ENCODE assay signal across 18 cellular contexts in the genomic region with DNA sequence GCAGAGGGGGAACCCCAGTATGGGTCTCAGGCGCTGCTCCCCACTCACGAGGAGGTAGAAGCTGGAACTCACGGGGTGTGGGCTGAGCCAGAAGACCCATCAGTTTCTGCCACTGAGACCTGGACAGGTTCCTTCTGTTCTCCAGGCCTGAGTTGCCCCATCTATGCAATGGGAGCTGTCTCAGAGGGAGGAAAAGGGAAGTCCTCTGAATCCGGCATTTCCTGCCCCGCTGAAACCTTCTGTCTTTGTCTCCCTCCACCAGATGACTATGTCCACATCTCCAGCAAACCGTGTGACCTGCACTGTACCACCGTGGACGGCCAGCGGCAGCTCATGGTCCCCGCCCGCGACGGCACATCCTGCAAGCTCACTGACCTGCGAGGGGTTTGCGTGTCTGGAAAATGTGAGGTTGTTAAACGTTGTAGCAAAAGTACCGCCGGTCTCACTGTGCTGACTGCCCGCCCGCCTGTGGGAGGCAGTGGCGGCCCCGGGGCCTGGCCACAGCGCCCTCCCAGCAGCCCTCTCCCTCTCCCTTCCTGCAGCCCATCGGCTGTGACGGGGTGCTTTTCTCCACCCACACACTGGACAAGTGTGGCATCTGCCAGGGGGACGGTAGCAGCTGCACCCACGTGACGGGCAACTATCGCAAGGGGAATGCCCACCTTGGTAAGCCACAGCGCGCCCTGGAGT. TPM values are rescaled to one million over a fixed set of nuclear protein-coding genes. Genes with fewer than 3 reads are reported as not detected.
DNase-seq lines count a peak whose midpoint lies in the region; ATAC-seq and TF ChIP-seq lines count a peak whose summit lies in the region.
"Had no signal": no experiment of that assay in that cellular context is flagged by ENCODE, and none has a peak within 500 bp of the region (broad histone marks: within the 10 kb centered on the region; RNA-seq: fewer than 3 reads in every experiment).

No MANE protein-coding gene starts in this region.

- POLR2A ChIA-PET in activated B cell treated with CpG ODN at 0.5 μM for 24 hours (lab: Charles Lee), result no interaction called here

- H3K4me1 ChIP-seq in parathyroid adenoma (no peaks in the 10 kb centered on the region), testis (peaks cover 19% of the 10 kb centered on the region)

- H3K27me3 Mint-ChIP-seq in activated B cell treated with CpG ODN at 0.5 μM for 24 hours, result peaks cover 20% of the 10 kb centered on the region

- H3K4me3 Mint-ChIP-seq in activated B cell treated with CpG ODN at 0.5 μM for 24 hours, result peak overlapping the region; percentile 52
- H3K4me3 Mint-ChIP-seq: activated naive CD8-positive, alpha-beta T cell treated with anti-CD3 and anti-CD28 coated beads, Interleukin-2, amount 10 ng/mL, durations not matched to agents 7 days and 5 days; CD4-positive, alpha-beta memory T cell; central memory CD8-positive, alpha-beta T cell had no signal

- no peak overlapping the region for H3K9ac ChIP-seq in parathyroid adenoma

- ATAC-seq in activated B cell treated with CpG ODN at 0.5 μM for 24 hours (ENCODE audit: low read depth), result peak; percentile 71

- H3K9me3 ChIP-seq in parathyroid adenoma (ENCODE audit: control insufficient read depth, low read length), result no peaks in the 10 kb centered on the region
- H3K9me3 ChIP-seq in testis, result no peaks in the 10 kb centered on the region
- H3K9me3 ChIP-seq: esophagus muscularis mucosa had no signal

- no peak overlapping the region for H3K27ac Mint-ChIP-seq in activated B cell treated with CpG ODN at 0.5 μM for 24 hours
- H3K27ac Mint-ChIP-seq: activated naive CD8-positive, alpha-beta T cell treated with anti-CD3 and anti-CD28 coated beads, Interleukin-2, amount 10 ng/mL, durations not matched to agents 7 days and 5 days had no signal

- TF ChIP-seq POLR2A in testis (IDR thresholded peaks at IDR 0.05), result no peak

- WGBS in testis, 2 donors, result 80 to 87% methylated on average over 24 to 28 of the region's 31 CpGs

- DNase-seq in Kasumi-1 (lab: John Stamatoyannopoulos, UW), result peak; percentile 73 to 80
- DNase-seq in activated B cell treated with CpG ODN at 0.5 μM for 24 hours, result no peak
- DNase-seq in activated naive CD4-positive, alpha-beta T cell treated with anti-CD3 and anti-CD28 coated beads, Interleukin-2, amount 50 U/mL, for 16 hours, result no peak
- DNase-seq in testis, result no peak
- no peak for DNase-seq in DMS79 (lab: John Stamatoyannopoulos, UW)
- DNase-seq: activated CD4-positive, CD25-positive, alpha-beta regulatory T cell; activated CD8-positive, alpha-beta memory T cell treated with anti-CD3 and anti-CD28 coated beads, Interleukin-2, amount 50 U/mL, for 48 hours; activated naive CD8-positive, alpha-beta T cell treated with anti-CD3 and anti-CD28 coated beads, Interleukin-2, amount 10 ng/mL, durations not matched to agents 7 days and 5 days; CD4-positive, alpha-beta memory T cell; GF-D8; NCI-H2081 treated with DMSO at 0.1 percent for 48 hours had no signal

- H3K79me2 ChIP-seq in parathyroid adenoma, result no peaks in the 10 kb centered on the region
- H3K79me2 ChIP-seq: hepatocyte had no signal

- H3K36me3 ChIP-seq in parathyroid adenoma (ENCODE audit: control insufficient read depth, insufficient read depth, low read length) (no peaks in the 10 kb centered on the region), testis (ENCODE audit: low read depth, missing control alignments) (no peaks in the 10 kb centered on the region)

- H3K36me3 Mint-ChIP-seq in activated B cell treated with CpG ODN at 0.5 μM for 24 hours (ENCODE audit: low read depth), result no peaks in the 10 kb centered on the region
- H3K36me3 Mint-ChIP-seq: activated naive CD8-positive, alpha-beta T cell treated with anti-CD3 and anti-CD28 coated beads, Interleukin-2, amount 10 ng/mL, durations not matched to agents 7 days and 5 days; CD4-positive, alpha-beta memory T cell had no signal

- no peak overlapping the region for H2AFZ ChIP-seq in parathyroid adenoma
- H2AFZ ChIP-seq: hepatocyte had no signal

- intact Hi-C loops in activated B cell treated with CpG ODN at 0.5 μM for 24 hours (cut with micrococcal nuclease) (no loop called here), testis (cut with DNase I; ENCODE audit: low total_unique reads) (no loop called here)

- CTCF ChIA-PET in activated B cell treated with CpG ODN at 0.5 μM for 24 hours (lab: Charles Lee), result no interaction called here

- no peaks in the 10 kb centered on the region for H3K9me3 Mint-ChIP-seq in activated B cell treated with CpG ODN at 0.5 μM for 24 hours
- H3K9me3 Mint-ChIP-seq: activated naive CD8-positive, alpha-beta T cell treated with anti-CD3 and anti-CD28 coated beads, Interleukin-2, amount 10 ng/mL, durations not matched to agents 7 days and 5 days; CD4-positive, alpha-beta memory T cell; central memory CD8-positive, alpha-beta T cell had no signal

- H3K4me2 ChIP-seq in parathyroid adenoma (ENCODE audit: low read length), result peak overlapping the region; percentile 60
- H3K4me2 ChIP-seq: hepatocyte had no signal

- H3K4me1 Mint-ChIP-seq in activated B cell treated with CpG ODN at 0.5 μM for 24 hours, result peaks cover 16% of the 10 kb centered on the region
- H3K4me1 Mint-ChIP-seq: CD4-positive, alpha-beta memory T cell; central memory CD8-positive, alpha-beta T cell had no signal

- H3K27me3 ChIP-seq in parathyroid adenoma (ENCODE audit: control insufficient read depth, insufficient read depth, low read length) (no peaks in the 10 kb centered on the region), testis (no peaks in the 10 kb centered on the region)
- H3K27me3 ChIP-seq: esophagus muscularis mucosa, hepatocyte had no signal

- H3K4me3 ChIP-seq in parathyroid adenoma (ENCODE audit: low read depth, low read length), result no peak overlapping the region
- no peak overlapping the region for H3K4me3 ChIP-seq in testis
- H3K4me3 ChIP-seq: hepatocyte had no signal

- no peak overlapping the region for H3K27ac ChIP-seq in parathyroid adenoma
- no peak overlapping the region for H3K27ac ChIP-seq in testis
- H3K27ac ChIP-seq: hepatocyte had no signal

- TF ChIP-seq CTCF in GM12872 (IDR thresholded peaks at IDR 0.05; ENCODE audit: insufficient read depth, low read depth, low read length), result peak; percentile 37; the same call in 2 of the 3 replicates
- no peak for TF ChIP-seq CTCF in activated B cell treated with CpG ODN at 0.5 μM for 24 hours (IDR thresholded peaks at IDR 0.05)
- TF ChIP-seq CTCF in parathyroid adenoma (IDR thresholded peaks at IDR 0.05), result no peak
- TF ChIP-seq CTCF in testis (IDR thresholded peaks at IDR 0.05), result no peak

RNA-seq across cellular contexts. Expression of a gene that starts 6.0 kb away (rescaled TPM):
- total RNA-seq in activated B cell treated with CpG ODN at 0.5 μM for 24 hours (not detected in 2 replicates), testis (10 to 100 TPM in 1 of 2 donors, 1 to 10 TPM in 1; 9.4 to 11.1 TPM)
- 3.8 TPM for polyA plus RNA-seq in testis (ENCODE audit: insufficient read depth, low read depth, low replicate concordance)

RNA-seq across cellular contexts. Expression of a gene that starts 15.7 kb away (rescaled TPM):
- total RNA-seq in activated B cell treated with CpG ODN at 0.5 μM for 24 hours, result not detected in 2 replicates
- total RNA-seq in testis, result not detected
- polyA plus RNA-seq in testis (ENCODE audit: insufficient read depth, low read depth, low replicate concordance), result 0.87 TPM
- total RNA-seq: activated naive CD8-positive, alpha-beta T cell treated with anti-CD3 and anti-CD28 coated beads, Interleukin-2, amount 10 ng/mL, durations not matched to agents 7 days and 5 days; CD4-positive, alpha-beta memory T cell; esophagus muscularis mucosa; hepatocyte; liver; SK-MEL-5 had no signal
- polyA plus RNA-seq: CD4-positive, alpha-beta memory T cell; liver had no signal

Comparison
In these comparisons a context has a peak if more than half of its experiments do, and no peak if none do; other contexts are left out.
1. DNase-seq: peak in Kasumi-1 (2 of 2); none in activated B cell treated with CpG ODN at 0.5 μM for 24 hours (single experiment), activated naive CD4-positive, alpha-beta T cell treated with anti-CD3 and anti-CD28 coated beads, Interleukin-2, amount 50 U/mL, for 16 hours (single experiment), testis (single experiment) and DMS79 (single experiment).
2. RNA of a gene that starts 6.0 kb away (total RNA-seq): 9.4 to 11.1 TPM in testis; not detected in activated B cell treated with CpG ODN at 0.5 μM for 24 hours; every median in the first group is over 10 times any median in the second.